1 cellular context compared by ENCODE assay signal in the genomic region with DNA sequence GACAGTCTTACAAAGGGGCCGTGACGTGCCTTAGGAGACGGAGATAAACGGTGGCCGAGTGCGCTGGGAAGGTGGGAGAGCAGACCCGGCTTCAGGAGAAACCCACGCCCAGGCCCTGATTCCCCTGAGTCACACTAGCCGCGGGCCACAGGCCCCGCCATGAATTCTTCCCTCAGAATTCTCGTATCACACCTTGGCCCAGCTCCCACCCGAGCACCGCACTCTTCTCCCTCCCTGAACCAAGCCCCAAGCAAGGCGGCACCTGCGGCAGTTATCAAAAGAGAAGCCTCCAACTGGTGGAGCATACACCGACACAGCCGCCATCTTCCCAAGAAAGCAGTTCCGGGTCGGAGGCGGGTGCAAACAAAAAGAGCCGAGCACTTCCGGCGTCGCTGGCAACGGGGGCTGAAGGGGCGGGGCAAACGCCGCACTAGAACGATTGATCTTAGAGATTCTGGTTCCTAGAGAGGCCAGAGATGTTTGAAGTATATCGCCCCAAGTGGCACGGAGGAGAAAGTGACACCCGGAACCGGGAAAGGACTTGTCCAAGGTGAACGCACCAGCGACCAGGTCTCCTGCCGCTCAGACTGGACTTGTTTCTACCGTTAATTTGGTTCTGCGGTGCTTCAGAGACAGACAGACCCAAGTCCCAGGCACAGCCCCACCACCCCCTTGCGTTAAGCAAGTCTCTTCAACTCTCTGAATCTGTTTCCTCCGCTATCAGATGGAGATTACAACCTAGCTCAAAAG.
TF ChIP-seq lines count a peak whose summit lies in the region.

Gene PSMB7 (minus strand): TSS at position 341 of the 750 bp plus-strand sequence. CDS start 17 bp downstream, at position 324.

TF ChIP-seq in HepG2, 621 proteins besides CTCF, POLR2A, EP300 and RAD21 (continued from another document and continues in another):
- TF ChIP-seq, protein P1, sequence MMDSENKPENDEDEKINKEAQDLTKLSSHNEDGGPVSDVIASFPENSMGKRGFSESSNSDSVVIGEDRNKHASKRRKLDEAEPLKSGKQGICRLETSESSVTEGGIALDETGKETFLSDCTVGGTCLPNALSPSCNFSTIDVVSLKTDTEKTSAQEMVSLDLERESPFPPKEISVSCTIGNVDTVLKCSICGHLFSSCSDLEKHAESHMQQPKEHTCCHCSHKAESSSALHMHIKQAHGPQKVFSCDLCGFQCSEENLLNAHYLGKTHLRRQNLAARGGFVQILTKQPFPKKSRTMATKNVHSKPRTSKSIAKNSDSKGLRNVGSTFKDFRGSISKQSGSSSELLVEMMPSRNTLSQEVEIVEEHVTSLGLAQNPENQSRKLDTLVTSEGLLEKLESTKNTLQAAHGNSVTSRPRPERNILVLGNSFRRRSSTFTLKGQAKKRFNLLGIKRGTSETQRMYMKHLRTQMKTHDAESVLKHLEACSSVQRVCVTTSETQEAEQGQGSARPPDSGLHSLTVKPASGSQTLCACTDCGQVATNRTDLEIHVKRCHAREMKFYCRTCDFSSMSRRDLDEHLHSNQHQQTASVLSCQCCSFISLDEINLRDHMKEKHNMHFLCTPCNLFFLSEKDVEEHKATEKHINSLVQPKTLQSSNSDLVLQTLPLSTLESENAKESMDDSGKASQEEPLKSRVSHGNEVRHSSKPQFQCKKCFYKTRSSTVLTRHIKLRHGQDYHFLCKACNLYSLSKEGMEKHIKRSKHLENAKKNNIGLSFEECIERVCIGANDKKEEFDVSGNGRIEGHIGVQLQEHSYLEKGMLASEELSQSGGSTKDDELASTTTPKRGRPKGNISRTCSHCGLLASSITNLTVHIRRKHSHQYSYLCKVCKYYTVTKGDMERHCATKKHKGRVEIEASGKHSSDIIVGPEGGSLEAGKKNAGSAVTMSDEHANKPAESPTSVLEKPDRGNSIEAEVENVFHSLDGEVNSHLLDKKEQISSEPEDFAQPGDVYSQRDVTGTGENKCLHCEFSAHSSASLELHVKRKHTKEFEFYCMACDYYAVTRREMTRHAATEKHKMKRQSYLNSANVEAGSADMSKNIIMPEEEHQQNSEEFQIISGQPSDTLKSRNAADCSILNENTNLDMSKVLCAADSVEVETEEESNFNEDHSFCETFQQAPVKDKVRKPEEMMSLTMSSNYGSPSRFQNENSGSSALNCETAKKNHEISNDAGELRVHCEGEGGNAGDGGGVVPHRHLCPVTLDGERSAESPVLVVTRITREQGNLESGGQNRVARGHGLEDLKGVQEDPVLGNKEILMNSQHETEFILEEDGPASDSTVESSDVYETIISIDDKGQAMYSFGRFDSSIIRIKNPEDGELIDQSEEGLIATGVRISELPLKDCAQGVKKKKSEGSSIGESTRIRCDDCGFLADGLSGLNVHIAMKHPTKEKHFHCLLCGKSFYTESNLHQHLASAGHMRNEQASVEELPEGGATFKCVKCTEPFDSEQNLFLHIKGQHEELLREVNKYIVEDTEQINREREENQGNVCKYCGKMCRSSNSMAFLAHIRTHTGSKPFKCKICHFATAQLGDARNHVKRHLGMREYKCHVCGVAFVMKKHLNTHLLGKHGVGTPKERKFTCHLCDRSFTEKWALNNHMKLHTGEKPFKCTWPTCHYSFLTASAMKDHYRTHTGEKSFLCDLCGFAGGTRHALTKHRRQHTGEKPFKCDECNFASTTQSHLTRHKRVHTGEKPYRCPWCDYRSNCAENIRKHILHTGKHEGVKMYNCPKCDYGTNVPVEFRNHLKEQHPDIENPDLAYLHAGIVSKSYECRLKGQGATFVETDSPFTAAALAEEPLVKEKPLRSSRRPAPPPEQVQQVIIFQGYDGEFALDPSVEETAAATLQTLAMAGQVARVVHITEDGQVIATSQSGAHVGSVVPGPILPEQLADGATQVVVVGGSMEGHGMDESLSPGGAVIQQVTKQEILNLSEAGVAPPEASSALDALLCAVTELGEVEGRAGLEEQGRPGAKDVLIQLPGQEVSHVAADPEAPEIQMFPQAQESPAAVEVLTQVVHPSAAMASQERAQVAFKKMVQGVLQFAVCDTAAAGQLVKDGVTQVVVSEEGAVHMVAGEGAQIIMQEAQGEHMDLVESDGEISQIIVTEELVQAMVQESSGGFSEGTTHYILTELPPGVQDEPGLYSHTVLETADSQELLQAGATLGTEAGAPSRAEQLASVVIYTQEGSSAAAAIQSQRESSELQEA (CRISPR knock-in tag; IDR thresholded peaks at IDR 0.05; ENCODE audit: not compliant biosample characterization): peak; percentile 56
- no peak for TF ChIP-seq HMG20A (CRISPR knock-in tag; IDR thresholded peaks at IDR 0.05; ENCODE audit: borderline replicate concordance)
- 0 out of 2 replicates have a peak, but pooled peaks have one; percentile 43 for TF ChIP-seq ZNF607 (CRISPR knock-in tag; IDR thresholded peaks at IDR 0.05; ENCODE audit: borderline replicate concordance)
- peak; percentile 80 for TF ChIP-seq RFX3 (CRISPR knock-in tag; IDR thresholded peaks at IDR 0.05)
- TF ChIP-seq KDM1A (CRISPR knock-in tag; IDR thresholded peaks at IDR 0.05): no peak
- 0 out of 2 replicates have a peak, but pooled peaks have one; percentile 43 for TF ChIP-seq ETS1 (CRISPR knock-in tag; IDR thresholded peaks at IDR 0.05)
- no peak for TF ChIP-seq CHCHD3 (CRISPR knock-in tag; IDR thresholded peaks at IDR 0.05)
- TF ChIP-seq ZNF24 (IDR thresholded peaks at IDR 0.05): no peak
- no peak for TF ChIP-seq ZNF768 (CRISPR knock-in tag; IDR thresholded peaks at IDR 0.05)
- no peak for TF ChIP-seq ZNF276 (CRISPR knock-in tag; IDR thresholded peaks at IDR 0.05; ENCODE audit: low read depth)
- TF ChIP-seq TAF15 (IDR thresholded peaks at IDR 0.05; ENCODE audit: low read depth, low read length, poor library complexity, severe bottlenecking): no peak
- no peak for TF ChIP-seq ZNF674 (CRISPR knock-in tag; IDR thresholded peaks at IDR 0.05; ENCODE audit: low read depth)
- TF ChIP-seq PHB2 (IDR thresholded peaks at IDR 0.05; ENCODE audit: partially characterized antibody): no peak
- TF ChIP-seq ZNF747 (CRISPR knock-in tag; IDR thresholded peaks at IDR 0.05; ENCODE audit: borderline replicate concordance): peak; percentile 64; the same call in 1 of the 2 replicates
- no peak for TF ChIP-seq IRX3 (CRISPR knock-in tag; IDR thresholded peaks at IDR 0.05; ENCODE audit: borderline replicate concordance, low read depth)
- TF ChIP-seq CBFB (CRISPR knock-in tag; IDR thresholded peaks at IDR 0.05): 0 out of 2 replicates have a peak, but pooled peaks have one; percentile 12
- 0 out of 2 replicates have a peak, but pooled peaks have one; percentile 17 for TF ChIP-seq NCOA2 (CRISPR knock-in tag; IDR thresholded peaks at IDR 0.05)
- TF ChIP-seq ZNF782 (CRISPR knock-in tag; IDR thresholded peaks at IDR 0.05; ENCODE audit: borderline replicate concordance): no peak
- TF ChIP-seq MAZ (IDR thresholded peaks at IDR 0.05; ENCODE audit: borderline replicate concordance, low read depth, low read length): 0 out of 2 replicates have a peak, but pooled peaks have one; percentile 78
- TF ChIP-seq MAZ (CRISPR knock-in tag; IDR thresholded peaks at IDR 0.05; ENCODE audit: low read depth): peak; percentile 79
- no peak for TF ChIP-seq TRIM24 (CRISPR knock-in tag; IDR thresholded peaks at IDR 0.05)
- peak; percentile 75 for TF ChIP-seq ZNF317 (CRISPR knock-in tag; IDR thresholded peaks at IDR 0.05)
- TF ChIP-seq ZNF513 (CRISPR knock-in tag; conservative IDR thresholded peaks at IDR 0.05): no peak
- no peak for TF ChIP-seq PRPF4 (IDR thresholded peaks at IDR 0.05; ENCODE audit: low read depth, low read length, poor library complexity, severe bottlenecking)
- no peak for TF ChIP-seq MATR3 (CRISPR knock-in tag; IDR thresholded peaks at IDR 0.05)
- no peak for TF ChIP-seq SOX6 (IDR thresholded peaks at IDR 0.05)
- peak; percentile 74 for TF ChIP-seq SOX6 (CRISPR knock-in tag; IDR thresholded peaks at IDR 0.05)
- no peak; the same call in 1 of the 2 replicates for TF ChIP-seq ZSCAN29 (CRISPR knock-in tag; conservative IDR thresholded peaks at IDR 0.05)
- 0 out of 2 replicates have a peak, but pooled peaks have one; percentile 39 for TF ChIP-seq ZNF777 (CRISPR knock-in tag; IDR thresholded peaks at IDR 0.05)
- peak; percentile 100 for TF ChIP-seq NR2C2 (CRISPR knock-in tag; IDR thresholded peaks at IDR 0.05; ENCODE audit: borderline replicate concordance)
- TF ChIP-seq ZNF431 (CRISPR knock-in tag; IDR thresholded peaks at IDR 0.05; ENCODE audit: borderline replicate concordance, low read depth): no peak
- TF ChIP-seq ZNF879 (CRISPR knock-in tag; IDR thresholded peaks at IDR 0.05): no peak
- peak; percentile 71; the same call in 1 of the 2 replicates for TF ChIP-seq ZNF800 (CRISPR knock-in tag; IDR thresholded peaks at IDR 0.05)
- TF ChIP-seq GTF3A (CRISPR knock-in tag; conservative IDR thresholded peaks at IDR 0.05): no peak
- no peak for TF ChIP-seq MTF1 (CRISPR knock-in tag; IDR thresholded peaks at IDR 0.05)
- TF ChIP-seq NONO (IDR thresholded peaks at IDR 0.05): no peak
- 0 out of 2 replicates have a peak, but pooled peaks have one; percentile 56 for TF ChIP-seq NONO (CRISPR knock-in tag; conservative IDR thresholded peaks at IDR 0.05)
- TF ChIP-seq, protein P2, sequence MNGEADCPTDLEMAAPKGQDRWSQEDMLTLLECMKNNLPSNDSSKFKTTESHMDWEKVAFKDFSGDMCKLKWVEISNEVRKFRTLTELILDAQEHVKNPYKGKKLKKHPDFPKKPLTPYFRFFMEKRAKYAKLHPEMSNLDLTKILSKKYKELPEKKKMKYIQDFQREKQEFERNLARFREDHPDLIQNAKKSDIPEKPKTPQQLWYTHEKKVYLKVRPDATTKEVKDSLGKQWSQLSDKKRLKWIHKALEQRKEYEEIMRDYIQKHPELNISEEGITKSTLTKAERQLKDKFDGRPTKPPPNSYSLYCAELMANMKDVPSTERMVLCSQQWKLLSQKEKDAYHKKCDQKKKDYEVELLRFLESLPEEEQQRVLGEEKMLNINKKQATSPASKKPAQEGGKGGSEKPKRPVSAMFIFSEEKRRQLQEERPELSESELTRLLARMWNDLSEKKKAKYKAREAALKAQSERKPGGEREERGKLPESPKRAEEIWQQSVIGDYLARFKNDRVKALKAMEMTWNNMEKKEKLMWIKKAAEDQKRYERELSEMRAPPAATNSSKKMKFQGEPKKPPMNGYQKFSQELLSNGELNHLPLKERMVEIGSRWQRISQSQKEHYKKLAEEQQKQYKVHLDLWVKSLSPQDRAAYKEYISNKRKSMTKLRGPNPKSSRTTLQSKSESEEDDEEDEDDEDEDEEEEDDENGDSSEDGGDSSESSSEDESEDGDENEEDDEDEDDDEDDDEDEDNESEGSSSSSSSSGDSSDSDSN (CRISPR knock-in tag; IDR thresholded peaks at IDR 0.05): no peak; the same call in 1 of the 2 replicates
- peak; percentile 27; the same call in 1 of the 2 replicates for TF ChIP-seq MXD1 (CRISPR knock-in tag; IDR thresholded peaks at IDR 0.05)
- TF ChIP-seq IRF2 (CRISPR knock-in tag; IDR thresholded peaks at IDR 0.05): peak; percentile 91
- TF ChIP-seq LCORL (IDR thresholded peaks at IDR 0.05): no peak
- no peak; the same call in 1 of the 2 replicates for TF ChIP-seq LCORL (CRISPR knock-in tag; IDR thresholded peaks at IDR 0.05)
- peak; percentile 79; the same call in 1 of the 2 replicates for TF ChIP-seq TAF1 (CRISPR knock-in tag; IDR thresholded peaks at IDR 0.05)
- TF ChIP-seq SP5 (CRISPR knock-in tag; IDR thresholded peaks at IDR 0.05; ENCODE audit: borderline replicate concordance, low read depth): peak; percentile 88
- no peak for TF ChIP-seq CBX1 (IDR thresholded peaks at IDR 0.05; ENCODE audit: low read depth)
- TF ChIP-seq RBM22 (optimal IDR thresholded peaks at IDR 0.05; ENCODE audit: low read length): no peak
- peak; percentile 35 for TF ChIP-seq RXRA (CRISPR knock-in tag; IDR thresholded peaks at IDR 0.05)
